Comparison of ENCODE assay signal across 8 cellular contexts in genomic region chr15:32029862-32030781, GRCh38. TPM values are rescaled to one million over a fixed set of nuclear protein-coding genes. Genes with fewer than 3 reads are reported as not detected.
DNase-seq lines count a peak whose midpoint lies in the region; ATAC-seq, FAIRE-seq and TF ChIP-seq lines count a peak whose summit lies in the region.

TSS of gene CHRNA7 (plus strand) at chr15:32030515. CDS start at chr15:32030595, 80 bp downstream.

- ATAC-seq in GM18505 (IDR thresholded peaks at IDR 0.05; ENCODE audit: unreplicated experiment) (peak; percentile 62), lung (ENCODE audit: insufficient read depth, low FRiP score) (peak; percentile 78)

- TF ChIP-seq POLR2A in GM18505 (IDR thresholded peaks at IDR 0.05; ENCODE audit: borderline replicate concordance, extremely low read depth, insufficient read depth, insufficient read length): no peak

- no peaks in the 10 kb centered on the region for H3K9me3 ChIP-seq in SK-N-MC (ENCODE audit: low read depth, low read length)
- peaks cover 0 to 1% of the 10 kb centered on the region in 2 donors for H3K9me3 ChIP-seq in lung (ENCODE audit: control insufficient read depth in 2 of 2, insufficient read depth in 1 of 2, low read length in 1 of 2)
- no peaks in the 10 kb centered on the region for H3K9me3 ChIP-seq in subcutaneous abdominal adipose tissue (ENCODE audit: control insufficient read depth in 5 of 5, low read length in 5 of 5)

- no peak for FAIRE-seq in HTR-8/SVneo (lab: Jason Lieb, UNC)

- WGBS in lung, 2 donors: 0 to 1% methylated on average over 46 to 92 of the region's 92 CpGs

- H3K36me3 ChIP-seq in BJ (ENCODE audit: control insufficient read depth, insufficient read depth, low read length) (no peaks in the 10 kb centered on the region), SK-N-MC (ENCODE audit: insufficient read depth, low read length) (no peaks in the 10 kb centered on the region), lung (ENCODE audit: control insufficient read depth in 2 of 2, insufficient read depth in 2 of 2, low read length in 2 of 2) (no peaks in the 10 kb centered on the region), subcutaneous abdominal adipose tissue (ENCODE audit: control insufficient read depth in 5 of 5, insufficient read depth in 5 of 5, low read length in 5 of 5) (no peaks in the 10 kb centered on the region)

- TF ChIP-seq CTCF in BJ (IDR thresholded peaks at IDR 0.05; ENCODE audit: insufficient read depth, low read depth, low read length) (0 out of 2 replicates have a peak, but pooled peaks have one; percentile 17), lung (IDR thresholded peaks at IDR 0.05; ENCODE audit: control extremely low read depth, extremely low read depth) (no peak)

- H3K9ac ChIP-seq in SK-N-MC (ENCODE audit: insufficient read length) (no peak within 1 kb of the TSS), subcutaneous abdominal adipose tissue (ENCODE audit: low read length in 5 of 5) (no peak within 1 kb of the TSS)

- DNase-seq in BJ (ENCODE audit: low read depth) (no peak), HTR-8/SVneo (ENCODE audit: insufficient read length, low spot score) (peak; percentile 41), SK-N-MC (ENCODE audit: low read depth, low spot score) (no peak), ecto neural progenitor cell (ENCODE audit: low spot score) (peak; percentile 88), lung (ENCODE audit: low spot score) (peak; percentile 64), NCI-H187 treated with DMSO at 0.1 percent for 48 hours (lab: John Stamatoyannopoulos, UW) (no peak)

- POLR2A ChIA-PET in BJ (lab: Charles Lee): no interaction called here

- H3K27me3 ChIP-seq in BJ (ENCODE audit: control insufficient read depth, insufficient read depth, low read length): peaks cover 9% of the 10 kb centered on the region
- H3K27me3 ChIP-seq in lung (ENCODE audit: control insufficient read depth, insufficient read depth): no peaks in the 10 kb centered on the region
- H3K27me3 ChIP-seq in subcutaneous abdominal adipose tissue (ENCODE audit: control insufficient read depth in 5 of 5, insufficient read depth in 4 of 5, low read length in 5 of 5): peaks cover 0 to 27% (median 18%) of the 10 kb centered on the region in 5 donors

- no peak within 1 kb of the TSS for H3K27ac ChIP-seq in SK-N-MC
- H3K27ac ChIP-seq in lung (ENCODE audit: low read depth in 1 of 2, low read length in 1 of 2): no peak within 1 kb of the TSS
- H3K27ac ChIP-seq in subcutaneous abdominal adipose tissue (ENCODE audit: low read depth, low read length): no peak within 1 kb of the TSS

- CTCF ChIA-PET in BJ (lab: Yijun Ruan, JAX): no interaction called here

- H3K4me1 ChIP-seq in lung (ENCODE audit: control insufficient read depth in 2 of 2, insufficient read depth in 2 of 2, low read length in 2 of 2) (peaks cover 0 to 3% of the 10 kb centered on the region in 2 donors), subcutaneous abdominal adipose tissue (ENCODE audit: control insufficient read depth in 5 of 5, insufficient read depth in 5 of 5, low read length in 5 of 5) (peaks cover 0 to 19% (median 19%) of the 10 kb centered on the region in 5 donors)

- H3K4me3 ChIP-seq in BJ (ENCODE audit: low read depth, low read length): peak within 1 kb of the TSS; percentile 35
- peak within 1 kb of the TSS; percentile 66 for H3K4me3 ChIP-seq in SK-N-MC
- peak within 1 kb of the TSS; percentile 43 for H3K4me3 ChIP-seq in lung
- H3K4me3 ChIP-seq in subcutaneous abdominal adipose tissue (ENCODE audit: low read depth in 1 of 5, low read length in 5 of 5): peak within 1 kb of the TSS; percentile 48 to 69 (median 60)

RNA-seq across cellular contexts. Expression of gene CHRNA7, which starts in this region (rescaled TPM):
- 0.05 and 0.10 TPM in 2 replicates for polyA plus RNA-seq in BJ (2011; rRNA removed)
- not detected in 2 replicates for polyA minus RNA-seq in BJ (2011; rRNA and poly(A)+ RNA removed)
- 1 to 10 TPM; 1.6 to 2.7 TPM for total RNA-seq in lung
- polyA plus RNA-seq in lung: 1 to 10 TPM in 1 of 2 donors, under 1 TPM in 1; 0.30 to 1.1 TPM

Comparison
In these comparisons a context has a peak if more than half of its experiments do, and no peak if none do; other contexts are left out.
1. DNase-seq: peak in HTR-8/SVneo (single experiment), ecto neural progenitor cell (single experiment) and lung (single experiment); none in BJ (single experiment), SK-N-MC (single experiment) and NCI-H187 treated with DMSO at 0.1 percent for 48 hours (single experiment).
2. Peak in every context shown above with its lines, with median percentiles within 50 percentile points of each other: H3K4me3 ChIP-seq.